In genomic region chr2:98825404-98825803, GRCh38 we compare ENCODE assay signal across 16 cellular contexts.
"Had no signal": no experiment of that assay in that cellular context is flagged by ENCODE, and none has a peak within 500 bp of the region (broad histone marks: within the 10 kb centered on the region; RNA-seq: fewer than 3 reads in every experiment).

No MANE protein-coding gene starts in this region.

- DNase-seq: activated CD4-positive, alpha-beta memory T cell treated with anti-CD3 and anti-CD28 coated beads for 36 hours; activated gamma-delta T cell; activated T-cell treated with anti-CD3 and anti-CD28 coated beads, Interleukin-2, amount 50 U/mL, for 4 hours; effector CD4-positive, alpha-beta T cell; hippocampal formation; naive thymus-derived CD8-positive, alpha-beta T cell; occipital lobe; sigmoid colon; stimulated activated CD4-positive, alpha-beta T cell treated with anti-CD3 and anti-CD28 coated beads, Interleukin-12 subunit alpha, Interleukin-12 subunit beta, amount 100 ng/mL, for 4 hours; stimulated activated CD4-positive, alpha-beta T cell treated with anti-CD3 and anti-CD28 coated beads, Interleukin-2, amount 100 ng/mL, for 48 hours; stimulated activated naive CD4-positive, alpha-beta T cell treated with Interleukin-2 at 50 U/mL for 16 hours; SW 1271 had no signal

- H3K27me3 ChIP-seq: ascending aorta had no signal

- H3K36me3 ChIP-seq: ascending aorta, prostate gland, sigmoid colon, thoracic aorta had no signal

- H3K9me3 ChIP-seq: ascending aorta, prostate gland, sigmoid colon, thoracic aorta had no signal

- H3K27ac ChIP-seq: prostate gland had no signal

- H3K4me3 ChIP-seq: ascending aorta, lung, prostate gland, sigmoid colon, thoracic aorta had no signal

- H3K4me1 ChIP-seq: prostate gland had no signal

- ATAC-seq: activated T-cell treated with anti-CD3 and anti-CD28 coated beads, Interleukin-2, amount 50 U/mL, for 4 hours; naive thymus-derived CD8-positive, alpha-beta T cell had no signal
